11 cellular contexts compared by ENCODE assay signal in genomic region chr17:57044976-57045867, GRCh38. TPM values are rescaled to one million over a fixed set of nuclear protein-coding genes. Genes with fewer than 3 reads are reported as not detected.
DNase-seq lines count a peak whose midpoint lies in the region; ATAC-seq, FAIRE-seq and TF ChIP-seq lines count a peak whose summit lies in the region.
"Had no signal": no experiment of that assay in that cellular context is flagged by ENCODE, and none has a peak within 500 bp of the region (broad histone marks: within the 10 kb centered on the region; RNA-seq: fewer than 3 reads in every experiment).

No MANE protein-coding gene starts in this region.

- H3K18ac ChIP-seq in H1 (ENCODE audit: extremely low read depth, low read length): no peak overlapping the region

- H4K20me1 ChIP-seq in BLaER1 treated with 17β-estradiol and CSF1 and Interleukin-3, amounts not matched to agents 10 nM and 100 nM: peaks cover 0 to 4% (median 0%) of the 10 kb centered on the region in 11 experiments; a peak in 2 of 22 replicates
- H4K20me1 ChIP-seq in H1 (replicated peaks in 1 of 2; ENCODE audit: control insufficient read depth in 1 of 2, insufficient read depth in 2 of 2, low read length in 2 of 2): no peaks in the 10 kb centered on the region

- peak overlapping the region; percentile 46 to 64 (median 52) for H3K4me3 ChIP-seq in BLaER1 treated with 17β-estradiol and CSF1 and Interleukin-3, amounts not matched to agents 10 nM and 100 nM
- no peak overlapping the region for H3K4me3 ChIP-seq in H1 (ENCODE audit: extremely low read depth in 1 of 4, insufficient read depth in 2 of 4, low read depth in 3 of 4, low read length in 4 of 4)
- peak overlapping the region; percentile 27 for H3K4me3 ChIP-seq in ovary

- H4K5ac ChIP-seq in H1 (ENCODE audit: insufficient read length, low read depth, low read length): no peak overlapping the region

- peaks cover 14 to 25% (median 15%) of the 10 kb centered on the region in 10 experiments for H3K4me1 ChIP-seq in BLaER1 treated with 17β-estradiol and CSF1 and Interleukin-3, amounts not matched to agents 10 nM and 100 nM
- H3K4me1 ChIP-seq in H1 (replicated peaks in 1 of 4; ENCODE audit: control insufficient read depth in 3 of 4, insufficient read depth in 4 of 4, low read length in 3 of 4) (peaks cover 0 to 6% (median 2%) of the 10 kb centered on the region in 4 experiments; a peak in 2 of 7 replicates), ovary (ENCODE audit: insufficient read depth) (peaks cover 5% of the 10 kb centered on the region)

- TF ChIP-seq CTCF in H1 (IDR thresholded peaks at IDR 0.05; ENCODE audit: control extremely low read depth in 1 of 3, insufficient read depth in 1 of 3, low read depth in 1 of 3, low read length in 3 of 3): no peak
- no peak for TF ChIP-seq CTCF in ovary (IDR thresholded peaks at IDR 0.05)

- ATAC-seq in HG02973 (IDR thresholded peaks at IDR 0.05; ENCODE audit: unreplicated experiment): peak; percentile 8
- no peak for ATAC-seq in HG02588 (IDR thresholded peaks at IDR 0.05; ENCODE audit: unreplicated experiment)
- ATAC-seq in HG02840 (IDR thresholded peaks at IDR 0.05; ENCODE audit: low FRiP score, unreplicated experiment): no peak
- ATAC-seq in GM18517 (IDR thresholded peaks at IDR 0.05; ENCODE audit: unreplicated experiment): no peak

- 0 out of 2 replicates have a peak overlapping the region, but pooled peaks have one; percentile 72 for H2BK15ac ChIP-seq in H1 (ENCODE audit: low read length)

- H2BK12ac ChIP-seq in H1 (ENCODE audit: low read depth, low read length): peak overlapping the region; percentile 77; the same call in 1 of the 2 replicates

- peaks cover 43 to 55% (median 53%) of the 10 kb centered on the region in 11 experiments for H3K27me3 ChIP-seq in BLaER1 treated with 17β-estradiol and CSF1 and Interleukin-3, amounts not matched to agents 10 nM and 100 nM
- H3K27me3 ChIP-seq in H1 (replicated peaks in 1 of 4; ENCODE audit: control insufficient read depth in 3 of 4, extremely low read depth in 1 of 4, insufficient read depth in 3 of 4, low read length in 3 of 4) (no peaks in the 10 kb centered on the region), ovary (no peaks in the 10 kb centered on the region)

- H3K56ac ChIP-seq in H1 (replicated peaks; ENCODE audit: insufficient read length, low read depth, low read length): no peak overlapping the region

- no peak overlapping the region for H3K14ac ChIP-seq in H1 (ENCODE audit: insufficient read length)

- no peaks in the 10 kb centered on the region for H3K36me3 ChIP-seq in BLaER1 treated with 17β-estradiol and CSF1 and Interleukin-3, amounts not matched to agents 10 nM and 100 nM
- H3K36me3 ChIP-seq in H1 (ENCODE audit: control insufficient read depth in 2 of 4, insufficient read depth in 4 of 4, low read length in 3 of 4) (no peaks in the 10 kb centered on the region), ovary (no peaks in the 10 kb centered on the region)

- H2AK5ac ChIP-seq in H1 (ENCODE audit: low read depth, low read length): no peak overlapping the region

- peak overlapping the region; percentile 12 for H4K8ac ChIP-seq in H1 (ENCODE audit: extremely low read depth, insufficient read depth, low read length)

- POLR2A ChIA-PET in H1 (lab: Charles Lee; ENCODE audit: partially characterized antibody): interaction anchor here (0.6 to 1.4 kb wide), 2 partner anchors 13 to 23 kb away, joined by 4 read pairs; no protein-coding TSS in a partner anchor

- intact Hi-C loops in ovary (cut with DNase I): no loop called here

- DNase-seq in H1 (ENCODE audit: low read depth in 1 of 2, low spot score in 2 of 2) (no peak), ovary (peak in 1 of 5 donors; percentile 36), NCI-H2029 treated with DMSO at 0.1 percent for 48 hours (lab: John Stamatoyannopoulos, UW) (no peak)
- DNase-seq: GOT3, SIG-M5 had no signal

- no peak overlapping the region for H3K4ac ChIP-seq in H1 (replicated peaks; ENCODE audit: insufficient read length, low read depth, low read length)

- WGBS in H1 (ENCODE audit: extremely low coverage in 1 of 2, insufficient coverage in 1 of 2, insufficient read length in 1 of 2, insufficient replicate concordance in 2 of 2, low coverage in 1 of 2, low lambda C conversion rate in 2 of 2, missing lambda C conversion rate in 1 of 2), 2 experiments: 93% methylated on average over 49 of the region's 49 CpGs; no CpG with 5 or more reads in 1 of the 2 experiments
- 16 to 43% (median 23%) methylated on average over 48 to 49 of the region's 49 CpGs for WGBS in ovary, 3 donors

- H4K91ac ChIP-seq in H1 (replicated peaks; ENCODE audit: insufficient read length, low read length): no peak overlapping the region

- no peak for FAIRE-seq in H1 (lab: Jason Lieb, UNC)
- FAIRE-seq: G401.6 had no signal

- peak overlapping the region in 6 of 11 experiments; percentile 14 to 70 (median 34); a peak in 7 of 22 replicates for H3K9ac ChIP-seq in BLaER1 treated with 17β-estradiol and CSF1 and Interleukin-3, amounts not matched to agents 10 nM and 100 nM
- no peak overlapping the region for H3K9ac ChIP-seq in H1 (replicated peaks in 1 of 4; ENCODE audit: extremely low read depth in 1 of 4, low read depth in 3 of 4, low read length in 3 of 4)

- H2BK120ac ChIP-seq in H1 (replicated peaks; ENCODE audit: low read depth, low read length): no peak overlapping the region

- CTCF ChIA-PET in H1 (lab: Charles Lee; ENCODE audit: partially characterized antibody): interaction anchor here (0.6 to 8.4 kb wide), 6 partner anchors 10 to 357 kb away, joined by 3 to 58 read pairs (median 21); partner anchors contain the start of gene AKAP1

- no peak overlapping the region for H2AFZ ChIP-seq in H1 (ENCODE audit: low read length)

- H3K9me3 ChIP-seq in BLaER1 treated with 17β-estradiol and CSF1 and Interleukin-3, amounts not matched to agents 10 nM and 100 nM (replicated peaks in 1 of 11): peaks cover 0 to 5% (median 0%) of the 10 kb centered on the region in 11 experiments; a peak in 4 of 22 replicates
- H3K9me3 ChIP-seq in H1 (ENCODE audit: insufficient read depth in 2 of 2, low read depth in 1 of 2, low read length in 1 of 2): no peaks in the 10 kb centered on the region
- H3K9me3 ChIP-seq in ovary: no peaks in the 10 kb centered on the region

- TF ChIP-seq POLR2A in H1 (IDR thresholded peaks at IDR 0.05; ENCODE audit: control extremely low read depth in 1 of 2, low read depth in 2 of 2, low read length in 2 of 2) (no peak), ovary (IDR thresholded peaks at IDR 0.05) (no peak)

- H3K79me2 ChIP-seq in H1 (ENCODE audit: control insufficient read depth in 1 of 2, insufficient read depth in 2 of 2, low read length in 2 of 2): no peaks in the 10 kb centered on the region

- H3K23me2 ChIP-seq in H1 (ENCODE audit: low read depth, low read length): no peaks in the 10 kb centered on the region

- H2BK20ac ChIP-seq in H1 (ENCODE audit: low read length): no peak overlapping the region

- TF ChIP-seq EP300 in H1 (IDR thresholded peaks at IDR 0.05; ENCODE audit: borderline replicate concordance in 1 of 2, low read depth in 2 of 2, low read length in 2 of 2) (no peak), ovary (IDR thresholded peaks at IDR 0.05) (no peak)

- H2BK5ac ChIP-seq in H1 (ENCODE audit: low read depth, low read length): no peak overlapping the region

- H3K27ac ChIP-seq in BLaER1 treated with 17β-estradiol and CSF1 and Interleukin-3, amounts not matched to agents 10 nM and 100 nM: peak overlapping the region in 2 of 11 experiments; percentile 59 to 62; a peak in 2 of 22 replicates
- no peak overlapping the region for H3K27ac ChIP-seq in H1 (ENCODE audit: low read depth, low read length)
- no peak overlapping the region for H3K27ac ChIP-seq in ovary

- no peak overlapping the region for H3K23ac ChIP-seq in H1 (ENCODE audit: insufficient read length)

- no peak for TF ChIP-seq RAD21 in H1 (IDR thresholded peaks at IDR 0.05 in 1 of 2, conservative IDR thresholded peaks at IDR 0.05 in 1 of 2; ENCODE audit: low read depth in 2 of 2, low read length in 2 of 2)

- no peaks in the 10 kb centered on the region for H3K79me1 ChIP-seq in H1 (ENCODE audit: low read depth, low read length)

- H3K4me2 ChIP-seq in BLaER1 treated with 17β-estradiol and CSF1 and Interleukin-3, amounts not matched to agents 10 nM and 100 nM: peak overlapping the region; percentile 66 to 96 (median 86)
- H3K4me2 ChIP-seq in H1 (ENCODE audit: insufficient read depth in 1 of 2, low read depth in 2 of 2, low read length in 2 of 2): no peak overlapping the region

TF ChIP-seq in H1, 55 proteins besides CTCF, POLR2A, EP300 and RAD21 (continues in another document):
- TF ChIP-seq ATF3 (IDR thresholded peaks at IDR 0.05; ENCODE audit: insufficient read depth, low read depth, low read length): no peak
- no peak for TF ChIP-seq USF2 (IDR thresholded peaks at IDR 0.05; ENCODE audit: low read length)
- TF ChIP-seq CHD1 (IDR thresholded peaks at IDR 0.05; ENCODE audit: low read depth, low read length): no peak
- no peak for TF ChIP-seq TEAD4 (IDR thresholded peaks at IDR 0.05; ENCODE audit: low read depth, low read length)
- no peak for TF ChIP-seq KDM4A (IDR thresholded peaks at IDR 0.05; ENCODE audit: low read depth, low read length, severe bottlenecking)
- no peak for TF ChIP-seq JUND (IDR thresholded peaks at IDR 0.05; ENCODE audit: low read length)
- TF ChIP-seq SAP30 (IDR thresholded peaks at IDR 0.05; ENCODE audit: insufficient read depth, insufficient replicate concordance, low read length): no peak

RNA-seq across cellular contexts. Expression of gene AKAP1, which starts 39.8 kb away (rescaled TPM):
- total RNA-seq in H1 (2021; fragmentation: NEBNext Ultra II Directional; extraction: Animal tissue kit (Norgen Biotek cat#: 25700)): 110 and 120 TPM in 2 replicates
- polyA plus RNA-seq in H1 (2011; rRNA removed): 156 and 195 TPM in 2 replicates
- polyA plus RNA-seq in H1 (2011; cell fraction: cytosol; rRNA removed): 142 TPM
- 377 TPM for polyA plus RNA-seq in H1 (2011; cell fraction: nucleus; rRNA removed)
- polyA plus RNA-seq in H1 (2012, experiment 1 of 2): 83.6 to 102 TPM (median 91.8 TPM) in 4 replicates
- 36.0 TPM for polyA plus RNA-seq in H1 (2012, experiment 2 of 2)
- 166 TPM for polyA plus RNA-seq in H1 (2013, experiment 1 of 2)
- 181 TPM for polyA plus RNA-seq in H1 (2013, experiment 2 of 2)
- polyA minus RNA-seq in H1 (2011; rRNA and poly(A)+ RNA removed): 331 and 335 TPM in 2 replicates
- 139 TPM for polyA minus RNA-seq in H1 (2011; cell fraction: cytosol; rRNA and poly(A)+ RNA removed)
- polyA minus RNA-seq in H1 (2011; cell fraction: nucleus; rRNA and poly(A)+ RNA removed): 80.5 TPM
- 10 to 100 TPM; 20.0 to 45.2 (median 34.1) TPM for total RNA-seq in ovary
- polyA plus RNA-seq in ovary: 10 to 100 TPM; 21.5 to 30.4 TPM

Comparison
In these comparisons a context has a peak if more than half of its experiments do, and no peak if none do; other contexts are left out.
1. H3K4me2 ChIP-seq: peak in BLaER1 treated with 17β-estradiol and CSF1 and Interleukin-3, amounts not matched to agents 10 nM and 100 nM (11 of 11); none in H1 (0 of 2).
2. H3K4me3 ChIP-seq: peak in BLaER1 treated with 17β-estradiol and CSF1 and Interleukin-3, amounts not matched to agents 10 nM and 100 nM (10 of 10) and ovary (single experiment); none in H1 (0 of 4).
3. H3K9ac ChIP-seq: peak in BLaER1 treated with 17β-estradiol and CSF1 and Interleukin-3, amounts not matched to agents 10 nM and 100 nM (6 of 11); none in H1 (0 of 4).